In the genomic region with DNA sequence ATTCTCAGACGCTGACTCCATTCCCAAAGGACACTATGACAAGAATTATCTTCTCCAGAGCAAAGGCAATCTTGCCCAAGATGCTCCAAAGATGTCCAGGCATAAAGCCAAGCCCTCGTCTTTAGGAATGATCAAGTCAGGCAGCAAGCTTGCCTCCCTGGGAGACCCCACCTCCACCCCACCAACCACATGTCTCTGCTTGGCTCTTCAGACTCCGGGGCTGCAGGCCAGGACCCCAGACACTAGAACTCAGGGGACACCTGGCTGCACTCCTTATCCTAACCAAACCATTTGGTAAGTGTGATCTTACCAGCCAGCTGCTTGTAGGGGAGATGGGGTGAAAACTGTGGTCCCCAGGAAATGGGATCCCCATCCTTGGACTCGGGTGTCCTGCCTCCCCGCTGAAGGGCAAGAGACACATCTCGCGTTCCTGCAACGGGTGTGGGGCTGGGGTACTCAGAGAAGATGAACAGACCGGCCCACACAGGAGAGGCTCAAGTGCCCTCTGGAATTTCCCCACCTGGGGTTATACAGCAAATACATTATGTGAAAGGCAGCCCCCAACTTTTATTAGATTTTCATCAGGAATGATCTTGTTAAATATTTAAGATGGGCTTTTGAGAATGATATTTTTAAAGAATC, we compare ENCODE assay signal across 22 cellular contexts.
"Had no signal": no experiment of that assay in that cellular context is flagged by ENCODE, and none has a peak within 500 bp of the region (broad histone marks: within the 10 kb centered on the region; RNA-seq: fewer than 3 reads in every experiment).

No MANE protein-coding gene starts in this region.

- H3K9me3 Mint-ChIP-seq: naive thymus-derived CD8-positive, alpha-beta T cell; stimulated activated naive CD8-positive, alpha-beta T cell treated with anti-CD3 and anti-CD28 coated beads, Interleukin-15, Interleukin-2, amounts not matched to agents 100 ng/mL and 50 ng/mL, for 24 hours had no signal

- H3K36me3 Mint-ChIP-seq: naive thymus-derived CD8-positive, alpha-beta T cell had no signal

- DNase-seq: dermis blood vessel endothelial cell; effector memory CD4-positive, alpha-beta T cell; erythroblast; esophagus squamous epithelium; foreskin melanocyte; hypothalamus; left ventricle myocardium superior; lower lobe of right lung; nephron progenitor cell; nucleus accumbens; small intestine; stimulated activated CD4-positive, alpha-beta T cell treated with anti-CD3 and anti-CD28 coated beads, Interleukin-15, amount 100 ng/mL, for 24 hours; stimulated activated CD4-positive, alpha-beta T cell treated with anti-CD3 and anti-CD28 coated beads, Interleukin-2, amount 100 ng/mL, for 48 hours; stimulated activated naive B cell treated with anti-CD40 and anti-IgM and Interleukin-4, amounts not matched to agents 10 μg/mL and 1 μg/mL and 100 μg/mL, for 72 hours; thyroid gland; trophoblast cell had no signal

- H3K4me1 ChIP-seq: lower lobe of right lung, parathyroid adenoma, prostate gland, right atrium auricular region, thyroid gland had no signal

- H3K36me3 ChIP-seq: esophagus squamous epithelium, lower lobe of right lung, prostate gland, right atrium auricular region, thyroid gland had no signal

- H3K4me3 Mint-ChIP-seq: naive thymus-derived CD8-positive, alpha-beta T cell; nephron progenitor cell; stimulated activated naive B cell treated with anti-CD40 and anti-IgM and Interleukin-4, amounts not matched to agents 10 μg/mL and 1 μg/mL and 100 μg/mL, for 72 hours; stimulated activated naive CD8-positive, alpha-beta T cell treated with anti-CD3 and anti-CD28 coated beads, Interleukin-15, Interleukin-2, amounts not matched to agents 100 ng/mL and 50 ng/mL, for 24 hours had no signal

- H3K9me3 ChIP-seq: esophagus squamous epithelium, lower lobe of right lung, prostate gland, right atrium auricular region, thyroid gland had no signal

- H3K27ac ChIP-seq: coronary artery, esophagus squamous epithelium, lower lobe of right lung, parathyroid adenoma, prostate gland, right atrium auricular region, thyroid gland had no signal

- H3K4me3 ChIP-seq: coronary artery, esophagus squamous epithelium, lower lobe of right lung, prostate gland, right atrium auricular region, thyroid gland had no signal

- ATAC-seq: left ventricle myocardium superior; lower lobe of right lung; naive thymus-derived CD8-positive, alpha-beta T cell; stimulated activated naive B cell treated with anti-CD40 and anti-IgM and Interleukin-4, amounts not matched to agents 10 μg/mL and 1 μg/mL and 100 μg/mL, for 72 hours had no signal

- H3K27me3 ChIP-seq: right atrium auricular region, thyroid gland had no signal

- H3K27ac Mint-ChIP-seq: nephron progenitor cell; stimulated activated naive B cell treated with anti-CD40 and anti-IgM and Interleukin-4, amounts not matched to agents 10 μg/mL and 1 μg/mL and 100 μg/mL, for 72 hours; stimulated activated naive CD8-positive, alpha-beta T cell treated with anti-CD3 and anti-CD28 coated beads, Interleukin-15, Interleukin-2, amounts not matched to agents 100 ng/mL and 50 ng/mL, for 24 hours had no signal
